Comparison of ENCODE assay signal across 8 cellular contexts in genomic region chr5:91383027-91383955, GRCh38. TPM values are rescaled to one million over a fixed set of nuclear protein-coding genes. Genes with fewer than 3 reads are reported as not detected.
DNase-seq lines count a peak whose midpoint lies in the region; ATAC-seq and TF ChIP-seq lines count a peak whose summit lies in the region.

A gene with protein sequence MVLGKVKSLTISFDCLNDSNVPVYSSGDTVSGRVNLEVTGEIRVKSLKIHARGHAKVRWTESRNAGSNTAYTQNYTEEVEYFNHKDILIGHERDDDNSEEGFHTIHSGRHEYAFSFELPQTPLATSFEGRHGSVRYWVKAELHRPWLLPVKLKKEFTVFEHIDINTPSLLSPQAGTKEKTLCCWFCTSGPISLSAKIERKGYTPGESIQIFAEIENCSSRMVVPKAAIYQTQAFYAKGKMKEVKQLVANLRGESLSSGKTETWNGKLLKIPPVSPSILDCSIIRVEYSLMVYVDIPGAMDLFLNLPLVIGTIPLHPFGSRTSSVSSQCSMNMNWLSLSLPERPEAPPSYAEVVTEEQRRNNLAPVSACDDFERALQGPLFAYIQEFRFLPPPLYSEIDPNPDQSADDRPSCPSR (minus strand): TSS chr5:91383317. CDS start chr5:91383092, 225 bp downstream.

- H3K9ac ChIP-seq in SK-N-MC (ENCODE audit: insufficient read length) = peak within 1 kb of the TSS; percentile 91

- H3K9me3 ChIP-seq in SK-N-MC (ENCODE audit: low read depth, low read length) (no peaks in the 10 kb centered on the region), gastroesophageal sphincter (no peaks in the 10 kb centered on the region)

- peak; percentile 98 to 99 for TF ChIP-seq POLR2A in gastroesophageal sphincter (IDR thresholded peaks at IDR 0.05)

- peaks cover 10 to 20% (median 11%) of the 10 kb centered on the region in 3 donors for H3K4me1 ChIP-seq in gastroesophageal sphincter

- peak within 1 kb of the TSS; percentile 100 for H3K27ac Mint-ChIP-seq in activated naive CD4-positive, alpha-beta T cell treated with anti-CD3 and anti-CD28 coated beads, Interleukin-2, amount 10 ng/mL, durations not matched to agents 7 days and 5 days

- peak within 1 kb of the TSS; percentile 95 for H3K4me3 ChIP-seq in HFF-Myc (replicated peaks; ENCODE audit: low read depth, low read length)
- peak within 1 kb of the TSS; percentile 86 for H3K4me3 ChIP-seq in SK-N-MC
- peak within 1 kb of the TSS; percentile 55 to 59 for H3K4me3 ChIP-seq in gastroesophageal sphincter

- peak; percentile 89 for DNase-seq in GM04504 (ENCODE audit: low read depth)
- DNase-seq in HFF-Myc (ENCODE audit: extremely low read depth, low read depth) = peak; percentile 81
- peak; percentile 91 for DNase-seq in MV-4-11 (lab: John Stamatoyannopoulos, UW)
- DNase-seq in SK-N-MC (ENCODE audit: low read depth, low spot score) = peak; percentile 87
- DNase-seq in activated naive CD4-positive, alpha-beta T cell treated with anti-CD3 and anti-CD28 coated beads, Interleukin-2, amount 10 ng/mL, durations not matched to agents 7 days and 5 days = peak; percentile 97
- DNase-seq in non-pigmented ciliary epithelial cell (ENCODE audit: low read depth) = peak; percentile 74
- DNase-seq in substantia nigra (lab: John Stamatoyannopoulos, UW) = peak; percentile 70 to 97 (median 92)

- no peaks in the 10 kb centered on the region for H3K27me3 Mint-ChIP-seq in activated naive CD4-positive, alpha-beta T cell treated with anti-CD3 and anti-CD28 coated beads, Interleukin-2, amount 10 ng/mL, durations not matched to agents 7 days and 5 days

- H3K27me3 ChIP-seq in gastroesophageal sphincter = no peaks in the 10 kb centered on the region

- ATAC-seq in gastroesophageal sphincter = peak; percentile 80

- H3K36me3 ChIP-seq in SK-N-MC (ENCODE audit: insufficient read depth, low read length) = peaks cover 7% of the 10 kb centered on the region
- peaks cover 0 to 1% of the 10 kb centered on the region in 2 donors for H3K36me3 ChIP-seq in gastroesophageal sphincter

- CTCF ChIA-PET in activated naive CD4-positive, alpha-beta T cell treated with anti-CD3 and anti-CD28 coated beads, Interleukin-2, amount 10 ng/mL, durations not matched to agents 7 days and 5 days (lab: Charles Lee) = interaction anchor here (0.9 to 6.2 kb wide), 16 partner anchors 8 to 451 kb away, joined by 3 to 122 read pairs (median 20); no protein-coding TSS in a partner anchor

- no peak for TF ChIP-seq CTCF in HFF-Myc (IDR thresholded peaks at IDR 0.05; ENCODE audit: low read depth, low read length, missing control alignments)
- peak in 1 of 4 experiments; percentile 28 for TF ChIP-seq CTCF in gastroesophageal sphincter (IDR thresholded peaks at IDR 0.05)

- TF ChIP-seq EP300 in gastroesophageal sphincter (IDR thresholded peaks at IDR 0.05) = no peak

- H3K27ac ChIP-seq in SK-N-MC (peak within 1 kb of the TSS; percentile 93), gastroesophageal sphincter (peak within 1 kb of the TSS; percentile 93 to 98 (median 95)), substantia nigra (ENCODE audit: low read depth, low read length, poor library complexity, severe bottlenecking) (peak within 1 kb of the TSS; percentile 99)

- peaks cover 23% of the 10 kb centered on the region for H3K4me1 Mint-ChIP-seq in activated naive CD4-positive, alpha-beta T cell treated with anti-CD3 and anti-CD28 coated beads, Interleukin-2, amount 10 ng/mL, durations not matched to agents 7 days and 5 days

- H3K36me3 Mint-ChIP-seq in activated naive CD4-positive, alpha-beta T cell treated with anti-CD3 and anti-CD28 coated beads, Interleukin-2, amount 10 ng/mL, durations not matched to agents 7 days and 5 days = peaks cover 10% of the 10 kb centered on the region

- WGBS in gastroesophageal sphincter (ENCODE audit: low coverage in 1 of 2), 2 donors = 1% methylated on average over 20 to 29 of the region's 49 CpGs

- H3K4me3 Mint-ChIP-seq in activated naive CD4-positive, alpha-beta T cell treated with anti-CD3 and anti-CD28 coated beads, Interleukin-2, amount 10 ng/mL, durations not matched to agents 7 days and 5 days = peak within 1 kb of the TSS; percentile 87

- H3K9me3 Mint-ChIP-seq in activated naive CD4-positive, alpha-beta T cell treated with anti-CD3 and anti-CD28 coated beads, Interleukin-2, amount 10 ng/mL, durations not matched to agents 7 days and 5 days = no peaks in the 10 kb centered on the region

RNA-seq across cellular contexts. Expression of the gene that starts here (rescaled TPM):
- total RNA-seq in gastroesophageal sphincter = 10 to 100 TPM; 43.3 to 67.9 (median 56.3) TPM

Comparison
In these comparisons a context has a peak if more than half of its experiments do, and no peak if none do; other contexts are left out.
1. Peak in every context shown above with its lines: DNase-seq, ATAC-seq, H3K4me3 ChIP-seq and H3K27ac ChIP-seq.